In genomic region chr14:35826218-35826951, GRCh38 we compare ENCODE assay signal across 1 cellular context.
TF ChIP-seq lines count a peak whose summit lies in the region.

Gene BRMS1L (plus strand): TSS chr14:35826338. CDS start chr14:35826517, 179 bp downstream.

TF ChIP-seq in K562, 482 proteins besides CTCF, POLR2A, EP300 and RAD21 (continued from another document):
- no peak for TF ChIP-seq MTF1 (CRISPR knock-in tag; IDR thresholded peaks at IDR 0.05; ENCODE audit: borderline replicate concordance)
- no peak for TF ChIP-seq SREBF2 (CRISPR knock-in tag; IDR thresholded peaks at IDR 0.05)
- TF ChIP-seq GTF2A2 (tag; IDR thresholded peaks at IDR 0.05), result no peak
- TF ChIP-seq JUNB (CRISPR knock-in tag; conservative IDR thresholded peaks at IDR 0.05), result no peak
- TF ChIP-seq ZNF133 (CRISPR knock-in tag; IDR thresholded peaks at IDR 0.05), result no peak
- TF ChIP-seq ELF4 (CRISPR knock-in tag; IDR thresholded peaks at IDR 0.05), result no peak
- no peak for TF ChIP-seq ZBED1 (IDR thresholded peaks at IDR 0.05)
- TF ChIP-seq CEBPZ (IDR thresholded peaks at IDR 0.05; ENCODE audit: borderline replicate concordance, low read depth, low read length), result no peak
- no peak for TF ChIP-seq GTF3C2 (IDR thresholded peaks at IDR 0.05; ENCODE audit: borderline replicate concordance, extremely low read depth, insufficient read length)
- no peak for TF ChIP-seq ZNF174 (CRISPR knock-in tag; IDR thresholded peaks at IDR 0.05)
- TF ChIP-seq RB1 (IDR thresholded peaks at IDR 0.05; ENCODE audit: low read depth), result peak; percentile 69
- TF ChIP-seq ZNF124 (CRISPR knock-in tag; IDR thresholded peaks at IDR 0.05), result no peak
- no peak for TF ChIP-seq PTTG1 (tag; IDR thresholded peaks at IDR 0.05; ENCODE audit: low read depth)
- TF ChIP-seq ATF2 (CRISPR knock-in tag; IDR thresholded peaks at IDR 0.05), result no peak
- TF ChIP-seq HMG20B (CRISPR knock-in tag; IDR thresholded peaks at IDR 0.05), result no peak
- TF ChIP-seq ZNF764 (CRISPR knock-in tag; IDR thresholded peaks at IDR 0.05; ENCODE audit: low read depth), result no peak
- TF ChIP-seq NCOA4 (IDR thresholded peaks at IDR 0.05; ENCODE audit: partially characterized antibody), result no peak
- no peak for TF ChIP-seq PTRF (tag; IDR thresholded peaks at IDR 0.05)
- no peak for TF ChIP-seq ZBTB49 (CRISPR knock-in tag; IDR thresholded peaks at IDR 0.05; ENCODE audit: borderline replicate concordance)
